ENCODE assay signal across 9 cellular contexts in the genomic region with DNA sequence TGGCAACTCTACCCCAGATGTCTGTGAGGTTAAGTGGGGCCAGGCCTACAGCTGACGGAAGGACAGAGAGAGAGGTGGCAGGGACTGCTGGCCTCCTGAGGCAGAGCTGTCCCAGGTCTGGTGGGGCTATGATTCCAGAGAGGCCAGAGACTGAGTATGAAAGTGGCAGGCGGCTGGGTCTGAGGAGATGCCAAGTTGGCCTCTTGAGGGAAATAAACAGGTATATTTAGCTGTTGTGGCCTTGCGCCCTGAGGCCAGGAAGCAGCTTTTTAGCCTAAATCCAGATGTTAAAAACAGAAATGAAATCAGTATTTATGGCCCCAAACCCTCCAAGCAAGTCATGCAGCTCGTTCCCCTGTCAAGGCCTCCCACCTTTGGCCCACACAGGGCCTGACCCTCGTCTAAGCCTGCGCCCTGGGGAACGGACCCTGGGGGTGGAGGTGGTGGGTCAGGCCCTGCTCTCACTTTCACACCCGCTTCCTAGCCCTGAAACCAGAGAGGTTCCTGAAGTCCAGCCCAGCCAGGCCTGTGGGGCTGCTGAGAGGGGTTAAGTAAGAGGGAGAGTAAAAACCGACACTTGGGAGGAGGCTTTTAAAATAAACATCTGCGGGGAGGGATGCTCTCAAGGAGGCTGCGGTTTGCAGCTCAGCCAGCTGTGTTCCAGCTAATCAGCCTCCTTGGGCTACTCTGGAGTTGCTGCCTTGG. TPM values are rescaled to one million over a fixed set of nuclear protein-coding genes. Genes with fewer than 3 reads are reported as not detected.
DNase-seq lines count a peak whose midpoint lies in the region; ATAC-seq, FAIRE-seq and TF ChIP-seq lines count a peak whose summit lies in the region.
"Had no signal": no experiment of that assay in that cellular context is flagged by ENCODE, and none has a peak within 500 bp of the region (broad histone marks: within the 10 kb centered on the region; RNA-seq: fewer than 3 reads in every experiment).

No MANE protein-coding gene starts in this region.

- peak; percentile 34 for ATAC-seq in GM19035 (IDR thresholded peaks at IDR 0.05; ENCODE audit: unreplicated experiment)
- ATAC-seq in HG03097 (IDR thresholded peaks at IDR 0.05; ENCODE audit: low FRiP score, unreplicated experiment) = peak; percentile 48
- ATAC-seq in effector memory CD8-positive, alpha-beta T cell (replicated peaks) = no peak

- H3K4me1 Mint-ChIP-seq in astrocyte (ENCODE audit: low read depth, unreplicated experiment) = peaks cover 33% of the 10 kb centered on the region
- H3K4me1 Mint-ChIP-seq in effector memory CD8-positive, alpha-beta T cell (ENCODE audit: low read depth in 2 of 2) = peaks cover 3% of the 10 kb centered on the region in 2 donors

- H3K27ac ChIP-seq in astrocyte (ENCODE audit: low read depth, low read length) (peak overlapping the region; percentile 80), mucosa of rectum (ENCODE audit: low read depth in 2 of 2, low read length in 2 of 2) (peak overlapping the region; percentile 60 to 71)

- no peaks in the 10 kb centered on the region for H3K27me3 ChIP-seq in astrocyte (ENCODE audit: insufficient read depth, low read length)
- H3K27me3 ChIP-seq in mucosa of rectum (ENCODE audit: control insufficient read depth in 2 of 2, insufficient read depth in 2 of 2, low read length in 2 of 2) = no peaks in the 10 kb centered on the region

- H2AFZ ChIP-seq in astrocyte (ENCODE audit: low read depth, low read length) = no peak overlapping the region

- no peaks in the 10 kb centered on the region for H3K79me2 ChIP-seq in astrocyte (ENCODE audit: insufficient read depth, low read length)

- H3K4me3 Mint-ChIP-seq in astrocyte (ENCODE audit: unreplicated experiment) = peak overlapping the region; percentile 54
- H3K4me3 Mint-ChIP-seq in effector memory CD8-positive, alpha-beta T cell = no peak overlapping the region

- TF ChIP-seq CTCF in astrocyte (IDR thresholded peaks at IDR 0.05; ENCODE audit: insufficient read depth, low read depth, low read length) = no peak

- H3K27me3 Mint-ChIP-seq in astrocyte (ENCODE audit: low read depth, unreplicated experiment) = no peaks in the 10 kb centered on the region
- peaks cover 0 to 10% of the 10 kb centered on the region in 2 donors for H3K27me3 Mint-ChIP-seq in effector memory CD8-positive, alpha-beta T cell

- peaks cover 6% of the 10 kb centered on the region for H3K36me3 Mint-ChIP-seq in astrocyte (ENCODE audit: low read depth, unreplicated experiment)
- H3K36me3 Mint-ChIP-seq in effector memory CD8-positive, alpha-beta T cell (ENCODE audit: insufficient read depth) = peaks cover 9% of the 10 kb centered on the region

- H3K4me3 ChIP-seq in astrocyte (ENCODE audit: insufficient read depth, low read depth, low read length) (no peak overlapping the region), mucosa of rectum (ENCODE audit: low read length in 2 of 2) (no peak overlapping the region)

- H3K9ac ChIP-seq in astrocyte (ENCODE audit: low read length) = peak overlapping the region; percentile 82
- H3K9ac ChIP-seq in mucosa of rectum (ENCODE audit: low read depth in 1 of 2, low read length in 2 of 2) = no peak overlapping the region

- no peaks in the 10 kb centered on the region for H3K9me3 ChIP-seq in astrocyte (ENCODE audit: insufficient read depth, low read depth, low read length)
- H3K9me3 ChIP-seq in mucosa of rectum (ENCODE audit: control insufficient read depth in 2 of 2, low read length in 2 of 2) = no peaks in the 10 kb centered on the region

- H3K4me1 ChIP-seq in astrocyte (ENCODE audit: insufficient read depth, low read length) (peaks cover 37% of the 10 kb centered on the region), mucosa of rectum (ENCODE audit: control insufficient read depth in 2 of 2, insufficient read depth in 2 of 2, low read length in 2 of 2) (peaks cover 0 to 15% of the 10 kb centered on the region in 2 donors)

- DNase-seq in astrocyte (ENCODE audit: low read depth) = peak; percentile 85
- DNase-seq in NCI-H1436 (lab: John Stamatoyannopoulos, UW) = no peak
- DNase-seq in DMS153 treated with DMSO at 0.1 percent for 48 hours (lab: John Stamatoyannopoulos, UW; ENCODE audit: unreplicated experiment) = no peak
- no peak for DNase-seq in effector memory CD8-positive, alpha-beta T cell
- DNase-seq in SW 1271 (lab: John Stamatoyannopoulos, UW) = no peak

- H3K9me3 Mint-ChIP-seq in astrocyte (ENCODE audit: unreplicated experiment) = no peaks in the 10 kb centered on the region
- no peaks in the 10 kb centered on the region for H3K9me3 Mint-ChIP-seq in effector memory CD8-positive, alpha-beta T cell

- peak overlapping the region; percentile 86 for H3K4me2 ChIP-seq in astrocyte (ENCODE audit: low read length)

- H3K36me3 ChIP-seq in astrocyte (ENCODE audit: insufficient read depth, low read length) = peaks cover 23% of the 10 kb centered on the region
- peaks cover 0 to 12% of the 10 kb centered on the region in 2 donors for H3K36me3 ChIP-seq in mucosa of rectum (ENCODE audit: control insufficient read depth in 2 of 2, insufficient read depth in 2 of 2, low read length in 2 of 2)

- peak overlapping the region; percentile 98 for H3K27ac Mint-ChIP-seq in astrocyte (ENCODE audit: unreplicated experiment)
- H3K27ac Mint-ChIP-seq in effector memory CD8-positive, alpha-beta T cell = peak overlapping the region in 1 of 2 donors; percentile 46

- H4K20me1 ChIP-seq in astrocyte (ENCODE audit: insufficient read depth, low read length) = no peaks in the 10 kb centered on the region

- no peak for FAIRE-seq in astrocyte (lab: Jason Lieb, UNC)

RNA-seq across cellular contexts. Expression of a gene that starts 18.7 kb away (rescaled TPM):
- total RNA-seq in astrocyte = 7.7 and 10.9 TPM in 2 replicates
- total RNA-seq: activated CD8-positive, alpha-beta memory T cell treated with anti-CD3 and anti-CD28 coated beads for 36 hours had no signal

RNA-seq across cellular contexts. Expression of a gene that starts 22.7 kb away (rescaled TPM):
- total RNA-seq in astrocyte = 6.6 and 7.4 TPM in 2 replicates
- total RNA-seq: activated CD8-positive, alpha-beta memory T cell treated with anti-CD3 and anti-CD28 coated beads for 36 hours had no signal

RNA-seq across cellular contexts. Expression of a gene that starts 31.8 kb away (rescaled TPM):
- total RNA-seq in astrocyte = 84.7 and 100.0 TPM in 2 replicates
